In genomic region chr2:146734042-146734715, GRCh38 we compare ENCODE assay signal across 9 cellular contexts.
DNase-seq lines count a peak whose midpoint lies in the region; ATAC-seq and TF ChIP-seq lines count a peak whose summit lies in the region.
"Had no signal": no experiment of that assay in that cellular context is flagged by ENCODE, and none has a peak within 500 bp of the region (broad histone marks: within the 10 kb centered on the region; RNA-seq: fewer than 3 reads in every experiment).

No MANE protein-coding gene starts in this region.

- H3K9me3 Mint-ChIP-seq in effector memory CD8-positive, alpha-beta T cell, result no peaks in the 10 kb centered on the region
- H3K9me3 Mint-ChIP-seq: IgD-negative memory B cell had no signal

- H4K8ac ChIP-seq in IMR-90 (ENCODE audit: low read depth in 2 of 2, low read length in 2 of 2), result no peak overlapping the region

- no peak overlapping the region for H4K91ac ChIP-seq in IMR-90 (ENCODE audit: insufficient read depth, low read depth, low read length)

- no peaks in the 10 kb centered on the region for H3K79me1 ChIP-seq in IMR-90 (ENCODE audit: low read depth in 1 of 2, low read length in 2 of 2)

- dilution Hi-C loops in IMR-90 (cut with HindIII; ENCODE audit: low sequenced_read_pairs, unreplicated experiment), result no loop called here

- H3K9me3 ChIP-seq in IMR-90 (ENCODE audit: control insufficient read depth, insufficient read depth, low read length) (no peaks in the 10 kb centered on the region), Panc1 (ENCODE audit: control insufficient read depth, insufficient read depth, low read depth, low read length) (no peaks in the 10 kb centered on the region), esophagus squamous epithelium (no peaks in the 10 kb centered on the region), prostate gland (no peaks in the 10 kb centered on the region)

- H2BK120ac ChIP-seq in IMR-90 (ENCODE audit: low read depth, low read length), result no peak overlapping the region

- H3K4me1 Mint-ChIP-seq in effector memory CD8-positive, alpha-beta T cell (ENCODE audit: low read depth in 2 of 2), result no peaks in the 10 kb centered on the region
- H3K4me1 Mint-ChIP-seq: IgD-negative memory B cell had no signal

- no CpG with 5 or more reads among the region's 8 CpGs for WGBS in IMR-90 (ENCODE audit: extremely low coverage in 2 of 2, insufficient read length in 1 of 2), 2 experiments
- WGBS in esophagus squamous epithelium, 2 donors, result 26 to 32% methylated on average over 8 of the region's 8 CpGs
- 25% methylated on average over 8 of the region's 8 CpGs for WGBS in prostate gland

- no peak overlapping the region for H3K56ac ChIP-seq in IMR-90 (ENCODE audit: extremely low read depth, insufficient read depth, low read length)

- TF ChIP-seq RAD21 in IMR-90 (IDR thresholded peaks at IDR 0.05; ENCODE audit: low read length), result peak; percentile 51

- H3K27me3 ChIP-seq in IMR-90 (ENCODE audit: control insufficient read depth, insufficient read depth, low read length) (no peaks in the 10 kb centered on the region), Panc1 (ENCODE audit: control insufficient read depth, insufficient read depth, low read length) (no peaks in the 10 kb centered on the region), esophagus squamous epithelium (no peaks in the 10 kb centered on the region), prostate gland (replicated peaks; ENCODE audit: insufficient read depth) (no peaks in the 10 kb centered on the region)

- DNase-seq in IMR-90 (peak; percentile 41), Panc1 (ENCODE audit: low read depth, low spot score) (peak; percentile 2), esophagus squamous epithelium (lab: John Stamatoyannopoulos, UW) (no peak), prostate gland (ENCODE audit: low spot score) (no peak)
- no peak for DNase-seq in effector memory CD8-positive, alpha-beta T cell

- H3K27ac ChIP-seq in C4-2B (no peak overlapping the region), IMR-90 (ENCODE audit: insufficient read depth, low read length) (no peak overlapping the region), Panc1 (ENCODE audit: low read length) (no peak overlapping the region), esophagus squamous epithelium (no peak overlapping the region), prostate gland (no peak overlapping the region)

- TF ChIP-seq POLR2A in IMR-90 (IDR thresholded peaks at IDR 0.05; ENCODE audit: low read depth, low read length) (no peak), esophagus squamous epithelium (IDR thresholded peaks at IDR 0.05) (no peak), prostate gland (IDR thresholded peaks at IDR 0.05) (no peak)

- no peak overlapping the region for H3K4me3 ChIP-seq in IMR-90 (ENCODE audit: insufficient read depth, low read depth, low read length)
- H3K4me3 ChIP-seq in Panc1 (ENCODE audit: low read depth in 2 of 2, low read length in 2 of 2), result no peak overlapping the region
- no peak overlapping the region for H3K4me3 ChIP-seq in esophagus squamous epithelium
- H3K4me3 ChIP-seq in prostate gland, result no peak overlapping the region

- no peaks in the 10 kb centered on the region for H3K36me3 ChIP-seq in IMR-90 (ENCODE audit: control insufficient read depth, insufficient read depth, low read length)
- H3K36me3 ChIP-seq in Panc1 (ENCODE audit: control insufficient read depth, insufficient read depth, low read length), result no peaks in the 10 kb centered on the region
- no peaks in the 10 kb centered on the region for H3K36me3 ChIP-seq in esophagus squamous epithelium
- no peaks in the 10 kb centered on the region for H3K36me3 ChIP-seq in prostate gland

- in situ Hi-C loops in IMR-90 (cut with MboI; ENCODE audit: low sequenced_read_pairs), result no loop called here
- in situ Hi-C loops in Panc1 (cut with HindIII; ENCODE audit: low pct_unique_long_range_greater_than_20kb, low sequenced_read_pairs), result no loop called here

- no peak overlapping the region for H3K4ac ChIP-seq in IMR-90 (ENCODE audit: low read depth, low read length)

- no peak overlapping the region for H3K18ac ChIP-seq in IMR-90 (ENCODE audit: low read depth, low read length)

- peak; percentile 59 for TF ChIP-seq CTCF in C4-2B (conservative IDR thresholded peaks at IDR 0.05)
- peak; percentile 46 for TF ChIP-seq CTCF in IMR-90 (conservative IDR thresholded peaks at IDR 0.05; ENCODE audit: low read depth, low read length)
- TF ChIP-seq CTCF in Panc1 (IDR thresholded peaks at IDR 0.05), result peak; percentile 48; the same call in 1 of the 2 replicates
- peak; percentile 19 to 72 (median 56) for TF ChIP-seq CTCF in esophagus squamous epithelium (IDR thresholded peaks at IDR 0.05)
- peak in 3 of 4 experiments; percentile 44 to 68 (median 55) for TF ChIP-seq CTCF in prostate gland (IDR thresholded peaks at IDR 0.05)

- no peak overlapping the region for H2BK5ac ChIP-seq in IMR-90 (ENCODE audit: low read depth, low read length, poor library complexity, severe bottlenecking)

- H4K5ac ChIP-seq in IMR-90 (ENCODE audit: low read depth, low read length), result no peak overlapping the region

- intact Hi-C loops in IMR-90 (cut with micrococcal nuclease), result loop anchor here (1.0 to 5.0 kb wide), 2 partner anchors 598 to 1177 kb away; no protein-coding TSS in a partner anchor
- intact Hi-C loops in Panc1 (cut with micrococcal nuclease; ENCODE audit: unreplicated experiment), result loop anchor here (5.0 kb wide), 1 partner anchor 1178 kb away; no protein-coding TSS in a partner anchor
- intact Hi-C loops in esophagus squamous epithelium (cut with DNase I), result loop anchor here (10.0 kb wide), 1 partner anchor 1181 kb away; no protein-coding TSS in a partner anchor
- intact Hi-C loops in prostate gland (cut with DNase I), result loop anchor here (10.0 kb wide), 3 partner anchors 191 to 1181 kb away; no protein-coding TSS in a partner anchor

- no peak overlapping the region for H3K4me2 ChIP-seq in IMR-90 (ENCODE audit: low read depth, low read length)

- no peak overlapping the region for H3K23ac ChIP-seq in IMR-90 (ENCODE audit: low read depth, low read length)

- no peak overlapping the region for H2BK15ac ChIP-seq in IMR-90 (ENCODE audit: low read depth, low read length)

- BruUV-seq in IMR-90 (replicated peaks; lab: Mats Ljungman, UMichigan) (no TSS peak), Panc1 (replicated peaks; lab: Mats Ljungman, UMichigan) (no TSS peak)

- H3K4me3 Mint-ChIP-seq in effector memory CD8-positive, alpha-beta T cell, result no peak overlapping the region
- H3K4me3 Mint-ChIP-seq: IgD-negative memory B cell had no signal

- H3K9ac ChIP-seq in IMR-90 (ENCODE audit: low read depth, low read length), result no peak overlapping the region

- CTCF ChIA-PET in IMR-90 (lab: Yijun Ruan, JAX), result interaction anchor here (0.7 kb wide), 1 partner anchor 21 kb away, joined by 4 read pairs; no protein-coding TSS in a partner anchor
- CTCF ChIA-PET in Panc1 (lab: Charles Lee), result interaction anchor here (0.5 kb wide), 1 partner anchor 999 kb away, joined by 3 read pairs; no protein-coding TSS in a partner anchor

- H3K14ac ChIP-seq in IMR-90 (replicated peaks; ENCODE audit: low read depth, low read length), result no peak overlapping the region

- H3K36me3 Mint-ChIP-seq in effector memory CD8-positive, alpha-beta T cell (ENCODE audit: insufficient read depth), result no peaks in the 10 kb centered on the region
- H3K36me3 Mint-ChIP-seq: IgD-negative memory B cell had no signal

- no peak overlapping the region for H3K27ac Mint-ChIP-seq in effector memory CD8-positive, alpha-beta T cell
- H3K27ac Mint-ChIP-seq: IgD-negative memory B cell had no signal

- H2AK9ac ChIP-seq in IMR-90 (replicated peaks; ENCODE audit: low read depth, low read length, poor library complexity), result no peak overlapping the region

- POLR2A ChIA-PET in IMR-90 (lab: Charles Lee; ENCODE audit: unreplicated experiment), result no interaction called here
- POLR2A ChIA-PET in Panc1 (lab: Charles Lee), result no interaction called here

- no peaks in the 10 kb centered on the region for H4K20me1 ChIP-seq in IMR-90 (ENCODE audit: insufficient read depth, low read length)

- H2AFZ ChIP-seq in IMR-90 (replicated peaks; ENCODE audit: low read length, poor library complexity), result no peak overlapping the region

- no peaks in the 10 kb centered on the region for H3K9me1 ChIP-seq in IMR-90 (ENCODE audit: insufficient read depth, low read length)

- H3K4me1 ChIP-seq in IMR-90 (ENCODE audit: control insufficient read depth, insufficient read depth, low read length) (no peaks in the 10 kb centered on the region), Panc1 (ENCODE audit: control insufficient read depth, insufficient read depth, low read length) (no peaks in the 10 kb centered on the region), esophagus squamous epithelium (peaks cover 0 to 6% (median 0%) of the 10 kb centered on the region in 3 donors), prostate gland (replicated peaks) (no peaks in the 10 kb centered on the region)

- ATAC-seq in GM19035 (IDR thresholded peaks at IDR 0.05; ENCODE audit: unreplicated experiment), result peak; percentile 77
- ATAC-seq in IMR-90 (ENCODE audit: low read depth), result peak; percentile 83
- peak; percentile 76; the same call in 1 of the 2 replicates for ATAC-seq in Panc1
- no peak for ATAC-seq in effector memory CD8-positive, alpha-beta T cell (replicated peaks)
- ATAC-seq in GM19324 (IDR thresholded peaks at IDR 0.05; ENCODE audit: low FRiP score, unreplicated experiment), result no peak

- H2BK20ac ChIP-seq in IMR-90 (ENCODE audit: low read depth, low read length), result no peak overlapping the region

- H2AK5ac ChIP-seq in IMR-90 (ENCODE audit: low read depth, low read length), result no peak overlapping the region

- H3K27me3 Mint-ChIP-seq in effector memory CD8-positive, alpha-beta T cell, result no peaks in the 10 kb centered on the region
- H3K27me3 Mint-ChIP-seq: IgD-negative memory B cell had no signal

TF ChIP-seq in IMR-90, 13 proteins besides CTCF, POLR2A, EP300 and RAD21 (continues in another document):
- TF ChIP-seq RFX5 (IDR thresholded peaks at IDR 0.05; ENCODE audit: low read depth, low read length) (no peak), CEBPB (IDR thresholded peaks at IDR 0.05; ENCODE audit: low read depth, low read length) (peak; percentile 90), CHD1 (IDR thresholded peaks at IDR 0.05; ENCODE audit: low read depth, low read length) (no peak), MAFK (IDR thresholded peaks at IDR 0.05; ENCODE audit: low read depth, low read length) (no peak), SMC3 (IDR thresholded peaks at IDR 0.05; ENCODE audit: low read depth, low read length) (peak; percentile 38; the same call in 1 of the 2 replicates), MAZ (IDR thresholded peaks at IDR 0.05; ENCODE audit: borderline replicate concordance, low read depth, low read length) (no peak)
- TF ChIP-seq, protein P1, sequence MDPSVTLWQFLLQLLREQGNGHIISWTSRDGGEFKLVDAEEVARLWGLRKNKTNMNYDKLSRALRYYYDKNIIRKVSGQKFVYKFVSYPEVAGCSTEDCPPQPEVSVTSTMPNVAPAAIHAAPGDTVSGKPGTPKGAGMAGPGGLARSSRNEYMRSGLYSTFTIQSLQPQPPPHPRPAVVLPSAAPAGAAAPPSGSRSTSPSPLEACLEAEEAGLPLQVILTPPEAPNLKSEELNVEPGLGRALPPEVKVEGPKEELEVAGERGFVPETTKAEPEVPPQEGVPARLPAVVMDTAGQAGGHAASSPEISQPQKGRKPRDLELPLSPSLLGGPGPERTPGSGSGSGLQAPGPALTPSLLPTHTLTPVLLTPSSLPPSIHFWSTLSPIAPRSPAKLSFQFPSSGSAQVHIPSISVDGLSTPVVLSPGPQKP (IDR thresholded peaks at IDR 0.05; ENCODE audit: borderline replicate concordance, low read depth, low read length), result no peak

Comparison
In these comparisons a context has a peak if more than half of its experiments do, and no peak if none do; other contexts are left out.
1. ATAC-seq: peak in GM19035 (single experiment), IMR-90 (single experiment) and Panc1 (single experiment); none in effector memory CD8-positive, alpha-beta T cell (single experiment) and GM19324 (single experiment).
2. DNase-seq: peak in IMR-90 (single experiment) and Panc1 (single experiment); none in esophagus squamous epithelium (single experiment), prostate gland (single experiment) and effector memory CD8-positive, alpha-beta T cell (0 of 3).
3. Peak in every context shown above with its lines, with median percentiles within 50 percentile points of each other: CTCF ChIP-seq.